In genomic region chr2:99851091-99851490, GRCh38 we compare ENCODE assay signal across 22 cellular contexts.
"Had no signal": no experiment of that assay in that cellular context is flagged by ENCODE, and none has a peak within 500 bp of the region (broad histone marks: within the 10 kb centered on the region; RNA-seq: fewer than 3 reads in every experiment).

No MANE protein-coding gene starts in this region.

- H2AFZ ChIP-seq: parathyroid adenoma had no signal

- H3K79me2 ChIP-seq: parathyroid adenoma had no signal

- H3K9ac ChIP-seq: parathyroid adenoma had no signal

- DNase-seq: activated CD4-positive, alpha-beta T cell treated with anti-CD3 and anti-CD28 coated beads for 4 hours; activated CD4-positive, alpha-beta T cell treated with anti-CD3 and anti-CD28 coated beads, Interleukin-2, amount 50 U/mL, for 48 hours; activated CD4-positive, CD25-positive, alpha-beta regulatory T cell; activated naive CD4-positive, alpha-beta T cell treated with Interleukin-2 at 50 U/mL for 16 hours; activated naive CD8-positive, alpha-beta T cell treated with anti-CD3 and anti-CD28 coated beads for 36 hours; activated T-cell treated with anti-CD3 and anti-CD28 coated beads, Interleukin-2, amount 50 U/mL, for 48 hours; amniotic stem cell; cortex of kidney; endodermal cell; foreskin fibroblast; left ventricle myocardium superior; sigmoid colon; stimulated activated CD4-positive, alpha-beta T cell treated with anti-CD3 and anti-CD28 coated beads, Interleukin-4, amount 100 ng/mL, for 1 hour; stimulated activated naive CD4-positive, alpha-beta T cell; SW 1271; T-helper 17 cell; upper lobe of left lung had no signal

- H3K4me3 ChIP-seq: cardiac muscle cell, sigmoid colon, thoracic aorta, upper lobe of left lung had no signal

- ATAC-seq: left ventricle myocardium superior; natural killer cell treated with Interleukin-12 subunit alpha and Interleukin-12 subunit beta and Interleukin-15 and Interleukin-18, amount 100 ng/mL, for 72 hours; T-helper 17 cell had no signal

- H3K9me3 ChIP-seq: thoracic aorta, upper lobe of left lung had no signal

- H3K36me3 ChIP-seq: cardiac muscle cell, sigmoid colon, thoracic aorta, upper lobe of left lung had no signal

- H3K4me1 ChIP-seq: parathyroid adenoma, sigmoid colon, upper lobe of left lung had no signal

- H3K27ac ChIP-seq: cardiac muscle cell, epithelial cell of prostate, parathyroid adenoma, sigmoid colon, thoracic aorta, upper lobe of left lung had no signal

- H3K27me3 ChIP-seq: cardiac muscle cell, sigmoid colon, upper lobe of left lung had no signal
